In the genomic region with DNA sequence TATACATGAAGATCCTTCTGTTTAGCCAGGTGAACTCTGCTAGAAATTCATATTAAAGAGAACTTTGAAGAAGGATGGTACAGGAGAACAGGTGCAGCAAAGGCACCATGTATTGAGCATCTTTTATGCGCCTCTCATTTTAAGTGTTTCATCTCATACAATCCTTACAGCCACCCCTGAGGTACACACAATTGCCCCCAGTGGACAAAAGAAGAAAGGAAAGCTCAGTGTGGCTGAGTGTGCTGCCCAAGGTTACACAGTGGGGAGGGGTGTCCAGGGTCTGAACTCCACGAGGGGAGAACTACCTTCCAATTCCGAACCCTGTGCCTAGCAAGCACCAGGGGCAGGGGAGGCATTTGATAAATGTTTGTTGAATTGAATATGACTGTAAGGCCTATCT, we compare ENCODE assay signal across 14 cellular contexts.
DNase-seq lines count a peak whose midpoint lies in the region; ATAC-seq, FAIRE-seq and TF ChIP-seq lines count a peak whose summit lies in the region.
"Had no signal": no experiment of that assay in that cellular context is flagged by ENCODE, and none has a peak within 500 bp of the region (broad histone marks: within the 10 kb centered on the region; RNA-seq: fewer than 3 reads in every experiment).

No MANE protein-coding gene starts in this region.

- H3K27ac ChIP-seq in A549, result no peak overlapping the region
- no peak overlapping the region for H3K27ac ChIP-seq in body of pancreas
- no peak overlapping the region for H3K27ac ChIP-seq in kidney (ENCODE audit: low read depth in 2 of 2, low read length in 2 of 2)
- H3K27ac ChIP-seq: uterus had no signal

- ATAC-seq in A549, result peak; percentile 70 to 81; a peak in 5 of 6 replicates
- peak; percentile 53 for ATAC-seq in GM18867 (IDR thresholded peaks at IDR 0.05; ENCODE audit: unreplicated experiment)
- no peak for ATAC-seq in body of pancreas
- ATAC-seq in activated CD8-positive, alpha-beta memory T cell treated with anti-CD3 and anti-CD28 coated beads, Interleukin-2, amount 10 ng/mL, durations not matched to agents 7 days and 5 days, result no peak
- ATAC-seq: sciatic nerve had no signal

- H3K4me1 ChIP-seq in A549 (no peaks in the 10 kb centered on the region), body of pancreas (peaks cover 17% of the 10 kb centered on the region), kidney (ENCODE audit: control insufficient read depth in 1 of 2, insufficient read depth in 1 of 2, low read depth in 1 of 2, low read length in 2 of 2) (peaks cover 0 to 2% of the 10 kb centered on the region in 2 donors)
- H3K4me1 ChIP-seq: uterus had no signal

- H3K36me3 ChIP-seq in body of pancreas (replicated peaks in 1 of 2; ENCODE audit: insufficient read depth in 1 of 2, low read depth in 2 of 2) (no peaks in the 10 kb centered on the region), kidney (ENCODE audit: control insufficient read depth in 1 of 2, insufficient read depth in 2 of 2, low read length in 2 of 2) (no peaks in the 10 kb centered on the region)
- H3K36me3 ChIP-seq: uterus had no signal

- H3K4me2 ChIP-seq in A549, result no peak overlapping the region

- POLR2A ChIA-PET in A549 (lab: Yijun Ruan, JAX), result no interaction called here

- no peak overlapping the region for H3K27ac Mint-ChIP-seq in chondrocyte (ENCODE audit: unreplicated experiment)
- no peak overlapping the region for H3K27ac Mint-ChIP-seq in activated CD8-positive, alpha-beta memory T cell treated with anti-CD3 and anti-CD28 coated beads, Interleukin-2, amount 10 ng/mL, durations not matched to agents 7 days and 5 days
- H3K27ac Mint-ChIP-seq: mesothelial cell of epicardium; T-helper 2 cell treated with Interferon-gamma antibody and Interleukin-4, amounts not matched to agents 5 μg/mL and 100 μg/mL, for 36 hours had no signal

- H3K9me3 Mint-ChIP-seq in chondrocyte (ENCODE audit: low read depth), result no peaks in the 10 kb centered on the region
- H3K9me3 Mint-ChIP-seq in activated CD8-positive, alpha-beta memory T cell treated with anti-CD3 and anti-CD28 coated beads, Interleukin-2, amount 10 ng/mL, durations not matched to agents 7 days and 5 days (ENCODE audit: low read depth), result no peaks in the 10 kb centered on the region
- H3K9me3 Mint-ChIP-seq: T-helper 2 cell treated with Interferon-gamma antibody and Interleukin-4, amounts not matched to agents 5 μg/mL and 100 μg/mL, for 36 hours had no signal

- TF ChIP-seq EP300 in A549 (IDR thresholded peaks at IDR 0.05), result no peak

- intact Hi-C loops in body of pancreas (cut with DNase I), result no loop called here
- intact Hi-C loops in kidney (cut with DNase I), result no loop called here

- peaks cover 4% of the 10 kb centered on the region for H3K4me1 Mint-ChIP-seq in chondrocyte (ENCODE audit: low read depth)
- peaks cover 9% of the 10 kb centered on the region for H3K4me1 Mint-ChIP-seq in activated CD8-positive, alpha-beta memory T cell treated with anti-CD3 and anti-CD28 coated beads, Interleukin-2, amount 10 ng/mL, durations not matched to agents 7 days and 5 days
- H3K4me1 Mint-ChIP-seq: mesothelial cell of epicardium had no signal

- no peak overlapping the region for H3K4me3 Mint-ChIP-seq in chondrocyte (ENCODE audit: unreplicated experiment)
- no peak overlapping the region for H3K4me3 Mint-ChIP-seq in activated CD8-positive, alpha-beta memory T cell treated with anti-CD3 and anti-CD28 coated beads, Interleukin-2, amount 10 ng/mL, durations not matched to agents 7 days and 5 days
- H3K4me3 Mint-ChIP-seq: mesothelial cell of epicardium; T-helper 2 cell treated with Interferon-gamma antibody and Interleukin-4, amounts not matched to agents 5 μg/mL and 100 μg/mL, for 36 hours had no signal

- no peak overlapping the region for H3K9ac ChIP-seq in kidney (ENCODE audit: low read length in 2 of 2)

- H3K9me3 ChIP-seq in A549 (no peaks in the 10 kb centered on the region), body of pancreas (no peaks in the 10 kb centered on the region), kidney (ENCODE audit: control insufficient read depth in 1 of 2, low read length in 2 of 2) (no peaks in the 10 kb centered on the region)
- H3K9me3 ChIP-seq: uterus had no signal

- 21% methylated on average over 3 of the region's 3 CpGs for WGBS in A549 (ENCODE audit: missing lambda C conversion rate)
- 81 to 84% methylated on average over 3 of the region's 3 CpGs for whole genome bisulfite sequencing in body of pancreas, 2 donors

- TF ChIP-seq CTCF in A549 (IDR thresholded peaks at IDR 0.05) (no peak), chondrocyte (IDR thresholded peaks at IDR 0.05) (peak; percentile 25), body of pancreas (IDR thresholded peaks at IDR 0.05) (peak in 1 of 7 experiments; percentile 6), kidney (IDR thresholded peaks at IDR 0.05; ENCODE audit: borderline replicate concordance, extremely low read depth, insufficient read depth) (no peak)

- no peak for TF ChIP-seq RAD21 in A549 (conservative IDR thresholded peaks at IDR 0.05 in 1 of 2, IDR thresholded peaks at IDR 0.05 in 1 of 2)

- no peaks in the 10 kb centered on the region for H3K27me3 ChIP-seq in body of pancreas
- H3K27me3 ChIP-seq: uterus had no signal

- CTCF ChIA-PET in A549 (lab: Yijun Ruan, JAX), result no interaction called here
- CTCF ChIA-PET in activated CD8-positive, alpha-beta memory T cell treated with anti-CD3 and anti-CD28 coated beads, Interleukin-2, amount 10 ng/mL, durations not matched to agents 7 days and 5 days (lab: Charles Lee), result no interaction called here

- H3K36me3 Mint-ChIP-seq in chondrocyte (ENCODE audit: low read depth), result no peaks in the 10 kb centered on the region
- H3K36me3 Mint-ChIP-seq in activated CD8-positive, alpha-beta memory T cell treated with anti-CD3 and anti-CD28 coated beads, Interleukin-2, amount 10 ng/mL, durations not matched to agents 7 days and 5 days, result no peaks in the 10 kb centered on the region
- H3K36me3 Mint-ChIP-seq: mesothelial cell of epicardium had no signal

- peak in 1 of 2 experiments; percentile 11 for DNase-seq in A549 (ENCODE audit: low read depth in 1 of 2, low spot score in 1 of 2)
- DNase-seq in HT-29 (ENCODE audit: low spot score), result peak; percentile 51
- no peak for DNase-seq in chondrocyte (ENCODE audit: low spot score)
- no peak for DNase-seq in body of pancreas
- no peak for DNase-seq in activated CD8-positive, alpha-beta memory T cell treated with anti-CD3 and anti-CD28 coated beads, Interleukin-2, amount 10 ng/mL, durations not matched to agents 7 days and 5 days
- no peak for DNase-seq in kidney
- no peak for DNase-seq in activated T-cell treated with anti-CD3 and anti-CD28 coated beads, Interleukin-2, amount 50 U/mL, for 48 hours
- DNase-seq: caudate nucleus, foreskin melanocyte, uterus had no signal

- FAIRE-seq in A549 (lab: Jason Lieb, UNC) (no peak), kidney (lab: Jason Lieb, UNC) (no peak)

- no peak overlapping the region for H3K4me3 ChIP-seq in A549
- no peak overlapping the region for H3K4me3 ChIP-seq in body of pancreas
- no peak overlapping the region for H3K4me3 ChIP-seq in kidney (ENCODE audit: low read length in 2 of 2)
- H3K4me3 ChIP-seq: uterus had no signal

- TF ChIP-seq POLR2A in A549 (IDR thresholded peaks at IDR 0.05; ENCODE audit: low read length) (no peak), body of pancreas (IDR thresholded peaks at IDR 0.05) (no peak)

- no peaks in the 10 kb centered on the region for H3K27me3 Mint-ChIP-seq in chondrocyte (ENCODE audit: low read depth)
- no peaks in the 10 kb centered on the region for H3K27me3 Mint-ChIP-seq in activated CD8-positive, alpha-beta memory T cell treated with anti-CD3 and anti-CD28 coated beads, Interleukin-2, amount 10 ng/mL, durations not matched to agents 7 days and 5 days

TF ChIP-seq in A549, 52 proteins besides CTCF, POLR2A, EP300 and RAD21:
- TF ChIP-seq ZFP36 (IDR thresholded peaks at IDR 0.05; ENCODE audit: borderline replicate concordance, partially characterized antibody), result no peak
- TF ChIP-seq, protein P1, sequence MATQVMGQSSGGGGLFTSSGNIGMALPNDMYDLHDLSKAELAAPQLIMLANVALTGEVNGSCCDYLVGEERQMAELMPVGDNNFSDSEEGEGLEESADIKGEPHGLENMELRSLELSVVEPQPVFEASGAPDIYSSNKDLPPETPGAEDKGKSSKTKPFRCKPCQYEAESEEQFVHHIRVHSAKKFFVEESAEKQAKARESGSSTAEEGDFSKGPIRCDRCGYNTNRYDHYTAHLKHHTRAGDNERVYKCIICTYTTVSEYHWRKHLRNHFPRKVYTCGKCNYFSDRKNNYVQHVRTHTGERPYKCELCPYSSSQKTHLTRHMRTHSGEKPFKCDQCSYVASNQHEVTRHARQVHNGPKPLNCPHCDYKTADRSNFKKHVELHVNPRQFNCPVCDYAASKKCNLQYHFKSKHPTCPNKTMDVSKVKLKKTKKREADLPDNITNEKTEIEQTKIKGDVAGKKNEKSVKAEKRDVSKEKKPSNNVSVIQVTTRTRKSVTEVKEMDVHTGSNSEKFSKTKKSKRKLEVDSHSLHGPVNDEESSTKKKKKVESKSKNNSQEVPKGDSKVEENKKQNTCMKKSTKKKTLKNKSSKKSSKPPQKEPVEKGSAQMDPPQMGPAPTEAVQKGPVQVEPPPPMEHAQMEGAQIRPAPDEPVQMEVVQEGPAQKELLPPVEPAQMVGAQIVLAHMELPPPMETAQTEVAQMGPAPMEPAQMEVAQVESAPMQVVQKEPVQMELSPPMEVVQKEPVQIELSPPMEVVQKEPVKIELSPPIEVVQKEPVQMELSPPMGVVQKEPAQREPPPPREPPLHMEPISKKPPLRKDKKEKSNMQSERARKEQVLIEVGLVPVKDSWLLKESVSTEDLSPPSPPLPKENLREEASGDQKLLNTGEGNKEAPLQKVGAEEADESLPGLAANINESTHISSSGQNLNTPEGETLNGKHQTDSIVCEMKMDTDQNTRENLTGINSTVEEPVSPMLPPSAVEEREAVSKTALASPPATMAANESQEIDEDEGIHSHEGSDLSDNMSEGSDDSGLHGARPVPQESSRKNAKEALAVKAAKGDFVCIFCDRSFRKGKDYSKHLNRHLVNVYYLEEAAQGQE (IDR thresholded peaks at IDR 0.05), result no peak
- TF ChIP-seq TP53 (CRISPR knock-in tag; IDR thresholded peaks at IDR 0.05), result no peak

Comparison
In these comparisons a context has a peak if more than half of its experiments do, and no peak if none do; other contexts are left out.
1. ATAC-seq: peak in A549 (2 of 2) and GM18867 (single experiment); none in body of pancreas (single experiment) and activated CD8-positive, alpha-beta memory T cell treated with anti-CD3 and anti-CD28 coated beads, Interleukin-2, amount 10 ng/mL, durations not matched to agents 7 days and 5 days (single experiment).